ENCODE assay signal across 8 cellular contexts in genomic region chr22:46335201-46336118, GRCh38. TPM values are rescaled to one million over a fixed set of nuclear protein-coding genes. Genes with fewer than 3 reads are reported as not detected.
A peak's percentile ranks its signal among the peaks of the same experiment; 100 is the strongest.
DNase-seq lines count a peak whose midpoint lies in the region; ATAC-seq and TF ChIP-seq lines count a peak whose summit lies in the region.

Gene TRMU, plus strand, starts transcription at chr22:46335714. Its CDS starts 51 bp downstream, at chr22:46335765.

- H3K36me3 ChIP-seq in right lobe of liver: peaks cover 0 to 26% (median 14%) of the 10 kb centered on the region in 4 donors

- intact Hi-C loops in dorsolateral prefrontal cortex (cut with DNase I) (loop anchor here in 1 of 2 donors (10.0 kb wide), 1 partner anchor 81 kb away; the partner anchor contains the start of gene CDPF1), right lobe of liver (cut with DNase I) (no loop called here)

- 4% methylated on average over 29 of the region's 93 CpGs for WGBS in right lobe of liver (ENCODE audit: insufficient coverage, low coverage, low lambda C conversion rate, missing lambda C conversion rate)

- H3K4me3 ChIP-seq in AG04449 (ENCODE audit: low read depth, low read length) (peak within 1 kb of the TSS; percentile 90), dorsolateral prefrontal cortex (peak within 1 kb of the TSS; percentile 65 to 100 (median 96)), right lobe of liver (peak within 1 kb of the TSS; percentile 88 to 99 (median 97))

- no peaks in the 10 kb centered on the region for H3K9me3 ChIP-seq in right lobe of liver

- ATAC-seq in GM18867 (IDR thresholded peaks at IDR 0.05; ENCODE audit: unreplicated experiment) (peak; percentile 88), HG03139 (IDR thresholded peaks at IDR 0.05; ENCODE audit: unreplicated experiment) (peak; percentile 78), right lobe of liver (peak; percentile 94 to 98 (median 96))

- CTCF ChIA-PET in AG04449 (lab: Yijun Ruan, JAX): interaction anchor here (0.6 to 4.0 kb wide), 7 partner anchors 21 to 341 kb away, joined by 3 to 15 read pairs (median 8); no protein-coding TSS in a partner anchor

- H3K27ac ChIP-seq in dorsolateral prefrontal cortex (peak within 1 kb of the TSS; percentile 64 to 97 (median 90)), right lobe of liver (peak within 1 kb of the TSS; percentile 77 to 89 (median 82))

- H3K27me3 ChIP-seq in dorsolateral prefrontal cortex: no peaks in the 10 kb centered on the region
- no peaks in the 10 kb centered on the region for H3K27me3 ChIP-seq in right lobe of liver

- no peak for TF ChIP-seq CTCF in AG04449 (IDR thresholded peaks at IDR 0.05; ENCODE audit: insufficient read depth, low read length, missing control alignments)
- TF ChIP-seq CTCF in dorsolateral prefrontal cortex (IDR thresholded peaks at IDR 0.05 in 54 of 56, conservative IDR thresholded peaks at IDR 0.05 in 2 of 56; ENCODE audit: low read depth in 1 of 56, partially characterized antibody in 56 of 56): peak in 43 of 56 donors; percentile 9 to 58 (median 25)
- no peak for TF ChIP-seq CTCF in right lobe of liver (IDR thresholded peaks at IDR 0.05)

- peaks cover 0 to 12% (median 2%) of the 10 kb centered on the region in 4 donors for H3K4me1 ChIP-seq in right lobe of liver

- peak; percentile 29 for DNase-seq in AG04449 (ENCODE audit: low read depth, low spot score)
- DNase-seq in NCI-H526 treated with DMSO at 0.1 percent for 48 hours (lab: John Stamatoyannopoulos, UW): peak; percentile 39
- peak; percentile 52 to 55 for DNase-seq in activated CD4-positive, alpha-beta T cell treated with anti-CD3 and anti-CD28 coated beads, Interleukin-2, amount 50 U/mL, for 4 hours
- peak; percentile 59 to 93 (median 78) for DNase-seq in dorsolateral prefrontal cortex
- peak; percentile 89 to 91 (median 90) for DNase-seq in right lobe of liver
- peak; percentile 76 for DNase-seq in stimulated activated CD4-positive, alpha-beta T cell treated with anti-CD3 and anti-CD28 coated beads, Interleukin-4, amount 100 ng/mL, for 24 hours

- POLR2A ChIA-PET in AG04449 (lab: Yijun Ruan, JAX): interaction anchor here (0.7 to 1.0 kb wide), 4 partner anchors 26 to 413 kb away, joined by 3 to 6 read pairs (median 4); partner anchors contain the start of genes CDPF1 and TTC38

- peak; percentile 68 for TF ChIP-seq POLR2A in right lobe of liver (IDR thresholded peaks at IDR 0.05)

RNA-seq across cellular contexts. Expression of gene TRMU, which starts in this region (rescaled TPM):
- total RNA-seq in dorsolateral prefrontal cortex (10 to 100 TPM; 28.6 to 91.0 (median 58.7) TPM), right lobe of liver (10 to 100 TPM; 17.2 to 24.2 (median 19.9) TPM)

Comparison
In these comparisons a context has a peak if more than half of its experiments do, and no peak if none do; other contexts are left out.
1. Peak in every context shown above with its lines: DNase-seq, ATAC-seq, H3K4me3 ChIP-seq and H3K27ac ChIP-seq.
2. DNase-seq: peak in every context shown above with its lines; median percentile 90 in right lobe of liver; 78 in dorsolateral prefrontal cortex; 76 in stimulated activated CD4-positive, alpha-beta T cell treated with anti-CD3 and anti-CD28 coated beads, Interleukin-4, amount 100 ng/mL, for 24 hours; 54 in activated CD4-positive, alpha-beta T cell treated with anti-CD3 and anti-CD28 coated beads, Interleukin-2, amount 50 U/mL, for 4 hours; 39 in NCI-H526 treated with DMSO at 0.1 percent for 48 hours; 29 in AG04449.
3. CTCF ChIP-seq: peak in dorsolateral prefrontal cortex (43 of 56); none in AG04449 (single experiment) and right lobe of liver (0 of 4).